16 cellular contexts compared by ENCODE assay signal in genomic region chr6:79302341-79302740, GRCh38.
"Had no signal": no experiment of that assay in that cellular context is flagged by ENCODE, and none has a peak within 500 bp of the region (broad histone marks: within the 10 kb centered on the region; RNA-seq: fewer than 3 reads in every experiment).

No MANE protein-coding gene starts in this region.

- H3K36me3 ChIP-seq: brain microvascular endothelial cell, gastrocnemius medialis, stomach, thoracic aorta, uterus had no signal

- H3K27ac Mint-ChIP-seq: activated CD4-positive, alpha-beta T cell treated with anti-CD3 and anti-CD28 coated beads, Interleukin-2, amount 10 ng/mL, durations not matched to agents 7 days and 5 days; activated naive CD8-positive, alpha-beta T cell treated with anti-CD3 and anti-CD28 coated beads, Interleukin-2, amount 10 ng/mL, durations not matched to agents 7 days and 5 days had no signal

- H3K27me3 ChIP-seq: brain microvascular endothelial cell, gastrocnemius medialis, stomach, uterus had no signal

- ATAC-seq: gastrocnemius medialis, left ventricle myocardium superior had no signal

- DNase-seq: activated CD4-positive, alpha-beta T cell treated with anti-CD3 and anti-CD28 coated beads, Interleukin-2, amount 10 ng/mL, durations not matched to agents 7 days and 5 days; activated CD4-positive, CD25-positive, alpha-beta regulatory T cell; activated CD8-positive, alpha-beta memory T cell treated with anti-CD3 and anti-CD28 coated beads for 24 hours; activated naive CD4-positive, alpha-beta T cell; activated naive CD8-positive, alpha-beta T cell treated with anti-CD3 and anti-CD28 coated beads, Interleukin-2, amount 10 ng/mL, durations not matched to agents 7 days and 5 days; brain microvascular endothelial cell; cerebellar nuclear complex; effector memory CD4-positive, alpha-beta T cell; gastrocnemius medialis; islet precursor cell; left ventricle myocardium superior; stimulated activated CD4-positive, alpha-beta T cell treated with anti-CD3 and anti-CD28 coated beads, Interleukin-1b, Interleukin-23, amount 100 ng/mL, for 48 hours; stomach; SW 1271; uterus had no signal

- H3K9me3 Mint-ChIP-seq: activated CD4-positive, alpha-beta T cell treated with anti-CD3 and anti-CD28 coated beads, Interleukin-2, amount 10 ng/mL, durations not matched to agents 7 days and 5 days; activated naive CD8-positive, alpha-beta T cell treated with anti-CD3 and anti-CD28 coated beads, Interleukin-2, amount 10 ng/mL, durations not matched to agents 7 days and 5 days had no signal

- H3K27ac ChIP-seq: brain microvascular endothelial cell, gastrocnemius medialis, stomach, thoracic aorta, uterus had no signal

- H3K4me3 ChIP-seq: gastrocnemius medialis, stomach, thoracic aorta, uterus had no signal

- H3K27me3 Mint-ChIP-seq: activated CD4-positive, alpha-beta T cell treated with anti-CD3 and anti-CD28 coated beads, Interleukin-2, amount 10 ng/mL, durations not matched to agents 7 days and 5 days had no signal

- H3K4me3 Mint-ChIP-seq: activated CD4-positive, alpha-beta T cell treated with anti-CD3 and anti-CD28 coated beads, Interleukin-2, amount 10 ng/mL, durations not matched to agents 7 days and 5 days; activated naive CD8-positive, alpha-beta T cell treated with anti-CD3 and anti-CD28 coated beads, Interleukin-2, amount 10 ng/mL, durations not matched to agents 7 days and 5 days had no signal

- H3K4me1 Mint-ChIP-seq: activated CD4-positive, alpha-beta T cell treated with anti-CD3 and anti-CD28 coated beads, Interleukin-2, amount 10 ng/mL, durations not matched to agents 7 days and 5 days; activated naive CD8-positive, alpha-beta T cell treated with anti-CD3 and anti-CD28 coated beads, Interleukin-2, amount 10 ng/mL, durations not matched to agents 7 days and 5 days had no signal

- H3K36me3 Mint-ChIP-seq: activated naive CD8-positive, alpha-beta T cell treated with anti-CD3 and anti-CD28 coated beads, Interleukin-2, amount 10 ng/mL, durations not matched to agents 7 days and 5 days had no signal

- H3K9me3 ChIP-seq: gastrocnemius medialis, stomach, thoracic aorta, uterus had no signal

- H3K4me1 ChIP-seq: gastrocnemius medialis, stomach, uterus had no signal
